ENCODE assay signal across 11 cellular contexts in the genomic region with DNA sequence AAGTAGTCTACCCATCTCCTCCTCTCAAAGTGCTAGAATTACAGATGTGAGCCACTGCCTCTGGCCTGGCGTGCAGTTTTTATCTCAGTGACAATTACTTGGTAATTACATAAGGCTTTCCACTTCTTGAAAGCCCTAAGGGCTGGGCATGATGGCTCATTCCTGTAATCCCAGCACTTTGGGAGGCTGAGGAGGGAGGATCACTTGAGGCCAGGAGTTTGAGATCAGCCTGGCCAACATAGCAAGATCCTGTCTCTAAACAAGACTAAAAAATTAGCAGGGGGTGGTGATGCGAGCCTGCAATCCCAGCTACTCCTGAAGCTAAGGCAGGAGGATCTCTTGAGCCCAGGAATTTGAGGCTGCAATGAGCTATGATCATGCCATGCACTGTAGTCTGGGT.
"Had no signal": no experiment of that assay in that cellular context is flagged by ENCODE, and none has a peak within 500 bp of the region (broad histone marks: within the 10 kb centered on the region; RNA-seq: fewer than 3 reads in every experiment).

No MANE protein-coding gene starts in this region.

- ATAC-seq: GM23338, HCT116 had no signal

- H3K9me3 Mint-ChIP-seq: GM23338, H9, HFFc6 had no signal

- H3K4me3 Mint-ChIP-seq: GM23338, H9, HFFc6 had no signal

- H3K4me1 Mint-ChIP-seq: GM23338, H9 had no signal

- H3K27ac Mint-ChIP-seq: GM23338, H9, HFFc6 had no signal

- H3K4me1 ChIP-seq: HAP-1 had no signal

- FAIRE-seq: H1, H54 had no signal

- H3K27ac ChIP-seq: GM23248 had no signal

- H3K4me3 ChIP-seq: GM23248, GM23338, HAP-1 had no signal

- H2AFZ ChIP-seq: GM23248, GM23338 had no signal

- H3K36me3 ChIP-seq: HAP-1 had no signal

- H3K9me3 ChIP-seq: HAP-1 had no signal

- H3K9ac ChIP-seq: GM23248 had no signal

- H3K4me2 ChIP-seq: GM23338 had no signal

- DNase-seq: GM23248, GOT3, H7, H9, HCEC 1CT, HFFc6 had no signal
